ENCODE assay signal across 17 cellular contexts in the genomic region with DNA sequence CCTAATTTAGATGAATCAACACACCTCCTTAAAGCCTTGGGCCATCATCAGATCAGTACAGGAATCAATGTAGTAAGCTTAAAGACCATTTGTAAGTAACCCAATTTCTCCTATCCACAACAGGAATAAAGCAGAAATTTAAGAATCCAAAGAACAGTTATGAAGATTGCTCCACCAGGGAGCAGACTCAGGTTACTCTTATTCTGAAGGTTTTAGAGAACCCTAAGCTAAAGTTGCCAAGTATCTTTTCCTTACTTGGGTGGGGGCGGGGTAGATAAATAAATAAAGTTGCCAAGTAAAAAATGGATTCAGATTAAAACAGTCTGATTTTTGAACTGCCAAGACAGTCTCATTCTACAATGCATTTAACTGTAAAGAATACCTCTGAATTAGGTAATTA. TPM values are rescaled to one million over a fixed set of nuclear protein-coding genes. Genes with fewer than 3 reads are reported as not detected.
DNase-seq lines count a peak whose midpoint lies in the region; ATAC-seq and TF ChIP-seq lines count a peak whose summit lies in the region.
"Had no signal": no experiment of that assay in that cellular context is flagged by ENCODE, and none has a peak within 500 bp of the region (broad histone marks: within the 10 kb centered on the region; RNA-seq: fewer than 3 reads in every experiment).

No MANE protein-coding gene starts in this region.

- peak overlapping the region; percentile 50 to 84 for H3K27ac Mint-ChIP-seq in natural killer cell
- H3K27ac Mint-ChIP-seq in natural killer cell treated with Interleukin-12 subunit alpha and Interleukin-12 subunit beta and Interleukin-15 and Interleukin-18, amount 100 ng/mL, for 72 hours = peak overlapping the region in 1 of 2 donors; percentile 58
- H3K27ac Mint-ChIP-seq: activated CD8-positive, alpha-beta memory T cell treated with anti-CD3 and anti-CD28 coated beads, Interleukin-2, amount 10 ng/mL, durations not matched to agents 7 days and 5 days; activated naive CD4-positive, alpha-beta T cell treated with anti-CD3 and anti-CD28 coated beads for 36 hours had no signal

- intact Hi-C loops in natural killer cell (cut with micrococcal nuclease) = no loop called here

- no peak for TF ChIP-seq CTCF in natural killer cell (IDR thresholded peaks at IDR 0.05)
- TF ChIP-seq CTCF in foreskin fibroblast (IDR thresholded peaks at IDR 0.05; ENCODE audit: low read depth, low read length) = no peak
- no peak for TF ChIP-seq CTCF in GM13976 (IDR thresholded peaks at IDR 0.05; ENCODE audit: borderline replicate concordance, control extremely low read depth, extremely low read depth, insufficient read depth, missing control alignments)

- DNase-seq in natural killer cell (no peak), amniotic epithelial cell (ENCODE audit: low read depth) (peak; percentile 10), foreskin fibroblast (peak; percentile 8 to 43), globus pallidus (ENCODE audit: low spot score) (no peak), HT-29 (ENCODE audit: low spot score) (no peak), amygdala (lab: John Stamatoyannopoulos, UW) (no peak), GM13976 (ENCODE audit: low spot score) (no peak)
- no peak for DNase-seq in natural killer cell treated with Interleukin-12 subunit alpha and Interleukin-12 subunit beta and Interleukin-15 and Interleukin-18, amount 100 ng/mL, for 72 hours (ENCODE audit: low spot score)
- DNase-seq: activated CD8-positive, alpha-beta memory T cell treated with anti-CD3 and anti-CD28 coated beads, Interleukin-2, amount 10 ng/mL, durations not matched to agents 7 days and 5 days; activated naive CD4-positive, alpha-beta T cell treated with anti-CD3 and anti-CD28 coated beads for 36 hours; NCI-H1105 treated with DMSO at 0.1 percent for 48 hours; NCI-H446; nucleus accumbens; PC-3 had no signal

- no peaks in the 10 kb centered on the region for H3K36me3 Mint-ChIP-seq in natural killer cell
- H3K36me3 Mint-ChIP-seq in natural killer cell treated with Interleukin-12 subunit alpha and Interleukin-12 subunit beta and Interleukin-15 and Interleukin-18, amount 100 ng/mL, for 72 hours = no peaks in the 10 kb centered on the region

- H3K9me3 Mint-ChIP-seq in natural killer cell = no peaks in the 10 kb centered on the region
- H3K9me3 Mint-ChIP-seq in natural killer cell treated with Interleukin-12 subunit alpha and Interleukin-12 subunit beta and Interleukin-15 and Interleukin-18, amount 100 ng/mL, for 72 hours = no peaks in the 10 kb centered on the region
- H3K9me3 Mint-ChIP-seq: activated naive CD4-positive, alpha-beta T cell treated with anti-CD3 and anti-CD28 coated beads for 36 hours; central memory CD8-positive, alpha-beta T cell had no signal

- ATAC-seq in natural killer cell = no peak
- ATAC-seq in natural killer cell treated with Interleukin-12 subunit alpha and Interleukin-12 subunit beta and Interleukin-15 and Interleukin-18, amount 100 ng/mL, for 72 hours = no peak
- ATAC-seq: activated CD8-positive, alpha-beta memory T cell treated with anti-CD3 and anti-CD28 coated beads, Interleukin-2, amount 10 ng/mL, durations not matched to agents 7 days and 5 days; PC-3 had no signal

- H3K4me3 ChIP-seq in foreskin fibroblast (ENCODE audit: low read depth in 1 of 2, low read length in 2 of 2) = no peak overlapping the region
- H3K4me3 ChIP-seq: lung, skin epidermis had no signal

- H3K4me1 Mint-ChIP-seq in natural killer cell = peaks cover 28 to 33% of the 10 kb centered on the region in 2 donors
- peaks cover 19 to 25% of the 10 kb centered on the region in 2 donors for H3K4me1 Mint-ChIP-seq in natural killer cell treated with Interleukin-12 subunit alpha and Interleukin-12 subunit beta and Interleukin-15 and Interleukin-18, amount 100 ng/mL, for 72 hours (ENCODE audit: low read depth in 2 of 2)

- in situ Hi-C loops in GM13976 (cut with MboI; ENCODE audit: low sequenced_read_pairs, unreplicated experiment) = no loop called here

- no peaks in the 10 kb centered on the region for H3K27me3 Mint-ChIP-seq in natural killer cell (ENCODE audit: low read depth in 2 of 2)
- no peaks in the 10 kb centered on the region for H3K27me3 Mint-ChIP-seq in natural killer cell treated with Interleukin-12 subunit alpha and Interleukin-12 subunit beta and Interleukin-15 and Interleukin-18, amount 100 ng/mL, for 72 hours
- H3K27me3 Mint-ChIP-seq: activated CD8-positive, alpha-beta memory T cell treated with anti-CD3 and anti-CD28 coated beads, Interleukin-2, amount 10 ng/mL, durations not matched to agents 7 days and 5 days; central memory CD8-positive, alpha-beta T cell had no signal

- H3K4me3 Mint-ChIP-seq in natural killer cell = peak overlapping the region; percentile 87
- no peak overlapping the region for H3K4me3 Mint-ChIP-seq in natural killer cell treated with Interleukin-12 subunit alpha and Interleukin-12 subunit beta and Interleukin-15 and Interleukin-18, amount 100 ng/mL, for 72 hours
- H3K4me3 Mint-ChIP-seq: activated CD8-positive, alpha-beta memory T cell treated with anti-CD3 and anti-CD28 coated beads, Interleukin-2, amount 10 ng/mL, durations not matched to agents 7 days and 5 days had no signal

RNA-seq across cellular contexts. Expression of a gene that starts 18.1 kb away (rescaled TPM):
- 10 to 100 TPM; 39.1 to 63.7 (median 46.3) TPM for total RNA-seq in natural killer cell
- 100 to 1,000 TPM in 1 of 2 donors, 10 to 100 TPM in 1; 98.1 to 164 TPM for total RNA-seq in natural killer cell treated with Interleukin-12 subunit alpha and Interleukin-12 subunit beta and Interleukin-15 and Interleukin-18, amount 100 ng/mL, for 72 hours
- 62.7 and 76.0 TPM in 2 replicates for total RNA-seq in HT-29 (2014; rRNA removed; shearing (Covaris generic))

Comparison
In these comparisons a context has a peak if more than half of its experiments do, and no peak if none do; other contexts are left out.
1. DNase-seq: peak in amniotic epithelial cell (single experiment) and foreskin fibroblast (2 of 2); none in natural killer cell (single experiment), natural killer cell treated with Interleukin-12 subunit alpha and Interleukin-12 subunit beta and Interleukin-15 and Interleukin-18, amount 100 ng/mL, for 72 hours (single experiment), globus pallidus (single experiment), HT-29 (single experiment), amygdala (0 of 56) and GM13976 (single experiment).